2 cellular contexts compared by ENCODE assay signal in the genomic region with DNA sequence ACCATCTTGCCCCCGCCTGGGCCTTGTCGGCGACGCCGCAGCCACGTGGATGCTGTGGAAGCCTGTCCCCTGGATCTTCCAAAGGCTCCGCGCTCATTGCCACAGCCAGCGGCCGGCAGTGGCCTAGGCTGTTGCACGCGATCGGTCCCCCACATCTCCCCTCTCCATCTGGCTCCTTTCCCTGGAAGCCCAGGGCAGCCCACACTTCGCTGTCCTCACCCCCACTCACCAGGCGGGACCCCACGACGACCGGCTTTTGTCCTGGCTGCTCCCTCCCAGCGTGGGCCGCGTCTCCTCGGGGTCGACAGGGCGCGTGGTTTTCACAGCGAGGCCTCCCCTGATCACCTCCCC.
TF ChIP-seq lines count a peak whose summit lies in the region.

No MANE protein-coding gene starts in this region.

TF ChIP-seq in liver, 16 proteins besides CTCF, POLR2A, EP300 and RAD21:
- TF ChIP-seq FOXA1 (IDR thresholded peaks at IDR 0.05): no peak
- TF ChIP-seq, protein P1, sequence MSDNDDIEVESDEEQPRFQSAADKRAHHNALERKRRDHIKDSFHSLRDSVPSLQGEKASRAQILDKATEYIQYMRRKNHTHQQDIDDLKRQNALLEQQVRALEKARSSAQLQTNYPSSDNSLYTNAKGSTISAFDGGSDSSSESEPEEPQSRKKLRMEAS (IDR thresholded peaks at IDR 0.05): peak; percentile 11

TF ChIP-seq in HepG2, 621 proteins besides CTCF, POLR2A, EP300 and RAD21:
- no peak for TF ChIP-seq ZNF558 (CRISPR knock-in tag; IDR thresholded peaks at IDR 0.05; ENCODE audit: borderline replicate concordance)
- TF ChIP-seq ZSCAN21 (CRISPR knock-in tag; IDR thresholded peaks at IDR 0.05; ENCODE audit: borderline replicate concordance): no peak
- no peak for TF ChIP-seq GPN1 (CRISPR knock-in tag; IDR thresholded peaks at IDR 0.05; ENCODE audit: borderline replicate concordance)
- TF ChIP-seq, protein P2, sequence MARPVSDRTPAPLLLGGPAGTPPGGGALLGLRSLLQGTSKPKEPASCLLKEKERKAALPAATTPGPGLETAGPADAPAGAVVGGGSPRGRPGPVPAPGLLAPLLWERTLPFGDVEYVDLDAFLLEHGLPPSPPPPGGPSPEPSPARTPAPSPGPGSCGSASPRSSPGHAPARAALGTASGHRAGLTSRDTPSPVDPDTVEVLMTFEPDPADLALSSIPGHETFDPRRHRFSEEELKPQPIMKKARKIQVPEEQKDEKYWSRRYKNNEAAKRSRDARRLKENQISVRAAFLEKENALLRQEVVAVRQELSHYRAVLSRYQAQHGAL (CRISPR knock-in tag; IDR thresholded peaks at IDR 0.05; ENCODE audit: not compliant biosample characterization): no peak
- TF ChIP-seq, protein P3, sequence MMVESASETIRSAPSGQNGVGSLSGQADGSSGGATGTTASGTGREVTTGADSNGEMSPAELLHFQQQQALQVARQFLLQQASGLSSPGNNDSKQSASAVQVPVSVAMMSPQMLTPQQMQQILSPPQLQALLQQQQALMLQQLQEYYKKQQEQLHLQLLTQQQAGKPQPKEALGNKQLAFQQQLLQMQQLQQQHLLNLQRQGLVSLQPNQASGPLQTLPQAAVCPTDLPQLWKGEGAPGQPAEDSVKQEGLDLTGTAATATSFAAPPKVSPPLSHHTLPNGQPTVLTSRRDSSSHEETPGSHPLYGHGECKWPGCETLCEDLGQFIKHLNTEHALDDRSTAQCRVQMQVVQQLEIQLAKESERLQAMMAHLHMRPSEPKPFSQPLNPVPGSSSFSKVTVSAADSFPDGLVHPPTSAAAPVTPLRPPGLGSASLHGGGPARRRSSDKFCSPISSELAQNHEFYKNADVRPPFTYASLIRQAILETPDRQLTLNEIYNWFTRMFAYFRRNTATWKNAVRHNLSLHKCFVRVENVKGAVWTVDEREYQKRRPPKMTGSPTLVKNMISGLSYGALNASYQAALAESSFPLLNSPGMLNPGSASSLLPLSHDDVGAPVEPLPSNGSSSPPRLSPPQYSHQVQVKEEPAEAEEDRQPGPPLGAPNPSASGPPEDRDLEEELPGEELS (CRISPR knock-in tag; IDR thresholded peaks at IDR 0.05): no peak
- TF ChIP-seq, protein P4, sequence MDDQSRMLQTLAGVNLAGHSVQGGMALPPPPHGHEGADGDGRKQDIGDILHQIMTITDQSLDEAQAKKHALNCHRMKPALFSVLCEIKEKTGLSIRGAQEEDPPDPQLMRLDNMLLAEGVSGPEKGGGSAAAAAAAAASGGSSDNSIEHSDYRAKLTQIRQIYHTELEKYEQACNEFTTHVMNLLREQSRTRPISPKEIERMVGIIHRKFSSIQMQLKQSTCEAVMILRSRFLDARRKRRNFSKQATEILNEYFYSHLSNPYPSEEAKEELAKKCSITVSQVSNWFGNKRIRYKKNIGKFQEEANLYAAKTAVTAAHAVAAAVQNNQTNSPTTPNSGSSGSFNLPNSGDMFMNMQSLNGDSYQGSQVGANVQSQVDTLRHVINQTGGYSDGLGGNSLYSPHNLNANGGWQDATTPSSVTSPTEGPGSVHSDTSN (CRISPR knock-in tag; IDR thresholded peaks at IDR 0.05; ENCODE audit: borderline replicate concordance): no peak
- TF ChIP-seq MED8 (CRISPR knock-in tag; IDR thresholded peaks at IDR 0.05; ENCODE audit: insufficient replicate concordance): no peak
- TF ChIP-seq, protein P5, sequence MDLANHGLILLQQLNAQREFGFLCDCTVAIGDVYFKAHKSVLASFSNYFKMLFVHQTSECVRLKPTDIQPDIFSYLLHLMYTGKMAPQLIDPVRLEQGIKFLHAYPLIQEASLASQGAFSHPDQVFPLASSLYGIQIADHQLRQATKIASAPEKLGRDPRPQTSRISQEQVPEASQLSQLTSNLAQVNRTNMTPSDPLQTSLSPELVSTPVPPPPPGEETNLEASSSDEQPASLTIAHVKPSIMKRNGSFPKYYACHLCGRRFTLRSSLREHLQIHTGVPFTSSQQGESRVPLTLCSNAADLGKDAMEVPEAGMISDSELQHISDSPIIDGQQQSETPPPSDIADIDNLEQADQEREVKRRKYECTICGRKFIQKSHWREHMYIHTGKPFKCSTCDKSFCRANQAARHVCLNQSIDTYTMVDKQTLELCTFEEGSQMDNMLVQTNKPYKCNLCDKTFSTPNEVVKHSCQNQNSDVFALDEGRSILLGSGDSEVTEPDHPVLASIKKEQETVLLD (CRISPR knock-in tag; IDR thresholded peaks at IDR 0.05; ENCODE audit: low read depth): no peak
TF ChIP-seq in HepG2: peak in this region for 0.
